4 cellular contexts compared by ENCODE assay signal in the genomic region with DNA sequence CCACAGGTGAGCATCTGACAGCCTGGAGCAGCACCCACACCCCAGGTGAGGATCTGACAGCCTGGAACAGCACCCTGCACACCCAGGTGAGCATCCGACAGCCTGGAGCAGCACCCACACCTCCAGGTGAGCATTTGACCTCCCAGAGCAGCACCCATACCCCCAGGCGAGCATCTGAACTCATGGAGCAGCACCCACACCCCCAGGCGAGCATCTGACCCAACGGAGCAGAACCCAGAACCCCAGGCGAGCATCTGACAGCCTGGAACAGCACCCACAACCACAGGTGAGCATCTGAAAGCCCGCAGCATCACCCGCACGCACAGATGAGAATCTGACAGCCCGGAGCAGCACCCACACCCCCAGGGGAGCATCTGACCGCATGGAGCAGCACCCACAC. TPM values are rescaled to one million over a fixed set of nuclear protein-coding genes. Genes with fewer than 3 reads are reported as not detected.
"Had no signal": no experiment of that assay in that cellular context is flagged by ENCODE, and none has a peak within 500 bp of the region (broad histone marks: within the 10 kb centered on the region; RNA-seq: fewer than 3 reads in every experiment).

No MANE protein-coding gene starts in this region.

RNA-seq across cellular contexts. Expression of a gene that starts 57.4 kb away (rescaled TPM):
- total RNA-seq: osteocyte, right atrium auricular region, smooth muscle cell, thoracic aorta had no signal
